ENCODE assay signal across 9 cellular contexts in genomic region chr7:113752689-113753088, GRCh38.
"Had no signal": no experiment of that assay in that cellular context is flagged by ENCODE, and none has a peak within 500 bp of the region (broad histone marks: within the 10 kb centered on the region; RNA-seq: fewer than 3 reads in every experiment).

No MANE protein-coding gene starts in this region.

- H3K36me3 ChIP-seq: HAP-1 had no signal

- H3K9ac ChIP-seq: GM23248 had no signal

- H2AFZ ChIP-seq: GM23248, GM23338 had no signal

- H3K4me3 ChIP-seq: GM23248, GM23338, HAP-1 had no signal

- H3K27ac ChIP-seq: GM23248 had no signal

- H3K4me1 ChIP-seq: HAP-1 had no signal

- FAIRE-seq: H1, H54 had no signal

- H3K4me2 ChIP-seq: GM23338 had no signal

- H3K9me3 ChIP-seq: HAP-1 had no signal

- DNase-seq: GM23248, GOT3, H7, HCEC 1CT, HFFc6 had no signal
